In genomic region chr2:234249873-234250272, GRCh38 we compare ENCODE assay signal across 12 cellular contexts.
DNase-seq lines count a peak whose midpoint lies in the region; ATAC-seq and TF ChIP-seq lines count a peak whose summit lies in the region.
"Had no signal": no experiment of that assay in that cellular context is flagged by ENCODE, and none has a peak within 500 bp of the region (broad histone marks: within the 10 kb centered on the region; RNA-seq: fewer than 3 reads in every experiment).

No MANE protein-coding gene starts in this region.

- H3K14ac ChIP-seq in mesenchymal stem cell (ENCODE audit: low read length in 2 of 2), result no peak overlapping the region

- peak overlapping the region; percentile 97 for H3K27ac ChIP-seq in mesenchymal stem cell (ENCODE audit: low read length, poor library complexity, severe bottlenecking)
- H3K27ac ChIP-seq: BLaER1 treated with 17β-estradiol and CSF1 and Interleukin-3, amounts not matched to agents 10 nM and 100 nM had no signal

- no peak overlapping the region for H3K27ac Mint-ChIP-seq in glutamatergic neuron (ENCODE audit: unreplicated experiment)
- H3K27ac Mint-ChIP-seq: activated T-helper 1 cell treated with anti-CD3 and anti-CD28 coated beads, Interleukin-12 subunit alpha, Interleukin-12 subunit beta, Interleukin-2, Interleukin-4 antibody, amounts not matched to agents 30 ng/mL and 10 ng/mL and 1 ng/mL, durations not matched to agents 14 hours and 24 hours and 36 hours; WTC11 had no signal

- no peak overlapping the region for H4K91ac ChIP-seq in mesenchymal stem cell (ENCODE audit: low read length)

- peak overlapping the region in 1 of 2 experiments; percentile 72 for H3K18ac ChIP-seq in mesenchymal stem cell (ENCODE audit: low read depth in 1 of 2, low read length in 2 of 2)

- H3K23ac ChIP-seq in mesenchymal stem cell (ENCODE audit: low read length in 2 of 2), result no peak overlapping the region

- peak overlapping the region; percentile 37 for H3K9ac ChIP-seq in mesenchymal stem cell (ENCODE audit: low read length)
- H3K9ac ChIP-seq: BLaER1 treated with 17β-estradiol and CSF1 and Interleukin-3, amounts not matched to agents 10 nM and 100 nM had no signal

- H3K4me3 Mint-ChIP-seq in glutamatergic neuron (ENCODE audit: unreplicated experiment), result no peak overlapping the region
- H3K4me3 Mint-ChIP-seq: activated T-helper 1 cell treated with anti-CD3 and anti-CD28 coated beads, Interleukin-12 subunit alpha, Interleukin-12 subunit beta, Interleukin-2, Interleukin-4 antibody, amounts not matched to agents 30 ng/mL and 10 ng/mL and 1 ng/mL, durations not matched to agents 14 hours and 24 hours and 36 hours; WTC11 had no signal

- H2BK12ac ChIP-seq in mesenchymal stem cell (ENCODE audit: low read length in 2 of 2), result peak overlapping the region in 1 of 2 experiments; percentile 32

- H3K4me1 ChIP-seq in mesenchymal stem cell (ENCODE audit: control insufficient read depth, insufficient read depth, low read depth, low read length), result peaks cover 26% of the 10 kb centered on the region

- H2AFZ ChIP-seq in mesenchymal stem cell (ENCODE audit: low read depth, low read length), result peak overlapping the region; percentile 66

- H3K4me2 ChIP-seq in mesenchymal stem cell (ENCODE audit: low read length, poor library complexity, severe bottlenecking), result no peak overlapping the region

- H3K9me3 ChIP-seq in mesenchymal stem cell (ENCODE audit: control insufficient read depth, low read length), result no peaks in the 10 kb centered on the region

- H2AK5ac ChIP-seq in mesenchymal stem cell (ENCODE audit: low read length, severe bottlenecking), result peak overlapping the region; percentile 100

- H3K27me3 Mint-ChIP-seq in glutamatergic neuron (ENCODE audit: unreplicated experiment), result peaks cover 2% of the 10 kb centered on the region

- H3K27me3 ChIP-seq in mesenchymal stem cell (ENCODE audit: control insufficient read depth in 1 of 2, insufficient read depth in 1 of 2, low read length in 2 of 2), result no peaks in the 10 kb centered on the region
- H3K27me3 ChIP-seq: BLaER1 treated with 17β-estradiol and CSF1 and Interleukin-3, amounts not matched to agents 10 nM and 100 nM had no signal

- H2BK120ac ChIP-seq in mesenchymal stem cell (ENCODE audit: low read depth, low read length), result no peak overlapping the region

- H3K36me3 Mint-ChIP-seq in glutamatergic neuron (ENCODE audit: unreplicated experiment), result no peaks in the 10 kb centered on the region

- H3K4me3 ChIP-seq in mesenchymal stem cell (ENCODE audit: insufficient read depth in 1 of 2, low read depth in 1 of 2, low read length in 2 of 2), result no peak overlapping the region
- H3K4me3 ChIP-seq: BLaER1 treated with 17β-estradiol and CSF1 and Interleukin-3, amounts not matched to agents 10 nM and 100 nM had no signal

- H3K79me1 ChIP-seq in mesenchymal stem cell (replicated peaks; ENCODE audit: low read length, poor library complexity, severe bottlenecking), result peaks cover 18% of the 10 kb centered on the region

- H3K36me3 ChIP-seq in mesenchymal stem cell (ENCODE audit: control insufficient read depth in 1 of 2, insufficient read depth in 2 of 2, low read depth in 1 of 2, low read length in 2 of 2), result peaks cover 0 to 9% of the 10 kb centered on the region in 2 experiments

- H3K9me3 Mint-ChIP-seq in glutamatergic neuron (ENCODE audit: unreplicated experiment), result no peaks in the 10 kb centered on the region
- H3K9me3 Mint-ChIP-seq: activated T-helper 1 cell treated with anti-CD3 and anti-CD28 coated beads, Interleukin-12 subunit alpha, Interleukin-12 subunit beta, Interleukin-2, Interleukin-4 antibody, amounts not matched to agents 30 ng/mL and 10 ng/mL and 1 ng/mL, durations not matched to agents 14 hours and 24 hours and 36 hours had no signal

- DNase-seq in AG20443 (ENCODE audit: low spot score) (peak; percentile 71), LHCN-M2 (ENCODE audit: low read depth) (peak; percentile 88), cerebellar cortex (ENCODE audit: low spot score) (peak; percentile 18), mesenchymal stem cell (no peak), glutamatergic neuron (no peak), NCI-H1092 treated with DMSO at 0.1 percent for 48 hours (lab: John Stamatoyannopoulos, UW) (no peak), retina (no peak)
- DNase-seq: NCI-H2081 treated with DMSO at 0.1 percent for 48 hours had no signal

- no peak overlapping the region for H3K4ac ChIP-seq in mesenchymal stem cell (ENCODE audit: low read depth in 1 of 2, low read length in 2 of 2)

- 43% methylated on average over 4 of the region's 5 CpGs for WGBS in mesenchymal stem cell

- TF ChIP-seq CTCF in glutamatergic neuron (IDR thresholded peaks at IDR 0.05; ENCODE audit: partially characterized antibody, unreplicated experiment), result no peak

- peak overlapping the region; percentile 92 for H2BK5ac ChIP-seq in mesenchymal stem cell (ENCODE audit: low read depth, low read length, poor library complexity, severe bottlenecking)

- H2BK15ac ChIP-seq in mesenchymal stem cell (ENCODE audit: low read depth, poor library complexity, severe bottlenecking), result no peak overlapping the region

- no peak for ATAC-seq in HG02588 (IDR thresholded peaks at IDR 0.05; ENCODE audit: unreplicated experiment)
- ATAC-seq: WTC11 had no signal

- no peaks in the 10 kb centered on the region for H3K4me1 Mint-ChIP-seq in glutamatergic neuron (ENCODE audit: low read depth, unreplicated experiment)
- H3K4me1 Mint-ChIP-seq: WTC11 had no signal

- peak overlapping the region; percentile 24 for H4K8ac ChIP-seq in mesenchymal stem cell (ENCODE audit: low read length)

Comparison
In these comparisons a context has a peak if more than half of its experiments do, and no peak if none do; other contexts are left out.
1. DNase-seq: peak in AG20443 (single experiment), LHCN-M2 (single experiment) and cerebellar cortex (single experiment); none in mesenchymal stem cell (single experiment), glutamatergic neuron (single experiment), NCI-H1092 treated with DMSO at 0.1 percent for 48 hours (single experiment) and retina (single experiment).